ENCODE assay signal across 11 cellular contexts in genomic region chr11:97965849-97966646, GRCh38.
DNase-seq lines count a peak whose midpoint lies in the region; ATAC-seq and TF ChIP-seq lines count a peak whose summit lies in the region.
"Had no signal": no experiment of that assay in that cellular context is flagged by ENCODE, and none has a peak within 500 bp of the region (broad histone marks: within the 10 kb centered on the region; RNA-seq: fewer than 3 reads in every experiment).

No MANE protein-coding gene starts in this region.

- peak overlapping the region; percentile 16 for H3K27ac Mint-ChIP-seq in osteocyte (ENCODE audit: unreplicated experiment)
- no peak overlapping the region for H3K27ac Mint-ChIP-seq in T-helper 17 cell

- TF ChIP-seq CTCF in osteocyte (IDR thresholded peaks at IDR 0.05), result no peak
- TF ChIP-seq CTCF in sigmoid colon (IDR thresholded peaks at IDR 0.05), result no peak

- H3K9me3 Mint-ChIP-seq in osteocyte (ENCODE audit: unreplicated experiment), result no peaks in the 10 kb centered on the region

- no peaks in the 10 kb centered on the region for H3K4me1 ChIP-seq in sigmoid colon

- no peak for TF ChIP-seq EP300 in sigmoid colon (IDR thresholded peaks at IDR 0.05)

- no peak overlapping the region for H3K4me3 ChIP-seq in sigmoid colon
- H3K4me3 ChIP-seq: skin epidermis had no signal

- H3K9me3 ChIP-seq in T-helper 17 cell (ENCODE audit: control insufficient read depth, low read length, poor library complexity, severe bottlenecking) (no peaks in the 10 kb centered on the region), sigmoid colon (no peaks in the 10 kb centered on the region)

- DNase-seq in Daoy (ENCODE audit: low read depth) (peak; percentile 10), RKO (ENCODE audit: low spot score) (peak; percentile 51), epithelial cell of prostate (ENCODE audit: low read depth, low spot score) (peak; percentile 24), osteocyte (ENCODE audit: extremely low spot score, unreplicated experiment) (no peak), NCI-H1092 treated with DMSO at 0.1 percent for 48 hours (lab: John Stamatoyannopoulos, UW) (no peak), T-helper 17 cell (no peak), sigmoid colon (no peak), posterior vena cava (ENCODE audit: low spot score) (no peak)
- DNase-seq: GOT3, NCI-H1694 treated with DMSO at 0.1 percent for 48 hours had no signal

- H3K27me3 Mint-ChIP-seq in osteocyte (ENCODE audit: unreplicated experiment) (no peaks in the 10 kb centered on the region), T-helper 17 cell (no peaks in the 10 kb centered on the region)

- H3K27me3 ChIP-seq in sigmoid colon, result no peaks in the 10 kb centered on the region

- H3K27ac ChIP-seq in epithelial cell of prostate (peak overlapping the region; percentile 78), sigmoid colon (no peak overlapping the region)
- H3K27ac ChIP-seq: skin epidermis had no signal

- TF ChIP-seq POLR2A in sigmoid colon (IDR thresholded peaks at IDR 0.05), result no peak

- H3K36me3 Mint-ChIP-seq in osteocyte (ENCODE audit: unreplicated experiment) (no peaks in the 10 kb centered on the region), T-helper 17 cell (ENCODE audit: low read depth) (no peaks in the 10 kb centered on the region)

- H3K4me3 Mint-ChIP-seq in osteocyte (ENCODE audit: unreplicated experiment) (no peak overlapping the region), T-helper 17 cell (no peak overlapping the region)

- H3K36me3 ChIP-seq in sigmoid colon, result no peaks in the 10 kb centered on the region

- ATAC-seq in T-helper 17 cell, result no peak

- H3K4me1 Mint-ChIP-seq in osteocyte (ENCODE audit: unreplicated experiment), result peaks cover 18% of the 10 kb centered on the region
- H3K4me1 Mint-ChIP-seq in T-helper 17 cell, result no peaks in the 10 kb centered on the region

- intact Hi-C loops in sigmoid colon (cut with DNase I) (no loop called here), posterior vena cava (cut with DNase I) (no loop called here)

- 81 to 82% methylated on average over 1 of the region's 1 CpG for WGBS in sigmoid colon, 2 donors

Comparison
In these comparisons a context has a peak if more than half of its experiments do, and no peak if none do; other contexts are left out.
1. DNase-seq: peak in Daoy (single experiment), RKO (single experiment) and epithelial cell of prostate (single experiment); none in osteocyte (single experiment), NCI-H1092 treated with DMSO at 0.1 percent for 48 hours (single experiment), T-helper 17 cell (0 of 3), sigmoid colon (single experiment) and posterior vena cava (single experiment).